Comparison of ENCODE assay signal across 18 cellular contexts in the genomic region with DNA sequence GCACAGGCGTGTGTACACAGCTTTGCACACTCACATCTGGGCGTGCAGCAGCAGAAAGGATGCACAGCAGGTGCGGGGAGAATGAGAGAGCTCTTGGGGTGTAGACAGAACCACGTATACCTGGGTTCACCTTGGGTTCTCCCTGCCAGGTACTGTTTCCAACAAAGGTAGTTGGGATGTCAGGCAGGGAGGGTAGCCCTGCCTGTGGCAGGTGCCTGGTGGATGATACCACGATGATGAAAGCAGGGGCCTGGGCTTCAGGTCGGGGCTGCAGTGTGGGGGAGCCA. TPM values are rescaled to one million over a fixed set of nuclear protein-coding genes. Genes with fewer than 3 reads are reported as not detected.
A peak's percentile ranks its signal among the peaks of the same experiment; 100 is the strongest.
DNase-seq lines count a peak whose midpoint lies in the region; ATAC-seq lines count a peak whose summit lies in the region.
"Had no signal": no experiment of that assay in that cellular context is flagged by ENCODE, and none has a peak within 500 bp of the region (broad histone marks: within the 10 kb centered on the region; RNA-seq: fewer than 3 reads in every experiment).

No MANE protein-coding gene starts in this region.

- H3K27ac ChIP-seq in rectal smooth muscle tissue (ENCODE audit: low read depth, low read length), result peak overlapping the region; percentile 28
- H3K27ac ChIP-seq: GM23248, VCaP had no signal

- no peak for ATAC-seq in stimulated activated naive CD8-positive, alpha-beta T cell treated with anti-CD3 and anti-CD28 coated beads, Interleukin-15, Interleukin-2, amounts not matched to agents 100 U/mL and 50 U/mL, for 24 hours
- no peak for ATAC-seq in GM19328 (IDR thresholded peaks at IDR 0.05; ENCODE audit: unreplicated experiment)

- H3K4me3 ChIP-seq in rectal smooth muscle tissue (ENCODE audit: low read length), result no peak overlapping the region
- H3K4me3 ChIP-seq: GM23248, lung had no signal

- no peak for DNase-seq in stimulated activated naive CD8-positive, alpha-beta T cell treated with anti-CD3 and anti-CD28 coated beads, Interleukin-15, Interleukin-2, amounts not matched to agents 100 U/mL and 50 U/mL, for 24 hours
- DNase-seq in activated naive CD8-positive, alpha-beta T cell treated with anti-CD3 and anti-CD28 coated beads for 36 hours, result no peak
- no peak for DNase-seq in stimulated activated CD4-positive, alpha-beta T cell treated with anti-CD3 and anti-CD28 coated beads, Interleukin-15, amount 100 ng/mL, for 24 hours
- DNase-seq in T-helper 9 cell, result no peak
- DNase-seq: activated naive CD8-positive, alpha-beta T cell treated with anti-CD3 and anti-CD28 coated beads, Interleukin-2, amount 10 ng/mL, durations not matched to agents 7 days and 5 days; GM23248; head of caudate nucleus; NCI-H187 treated with DMSO at 0.1 percent for 48 hours; nephron progenitor cell; substantia nigra had no signal

- H3K27ac Mint-ChIP-seq in stimulated activated naive CD8-positive, alpha-beta T cell treated with anti-CD3 and anti-CD28 coated beads, Interleukin-15, Interleukin-2, amounts not matched to agents 100 ng/mL and 50 ng/mL, for 24 hours, result peak overlapping the region; percentile 63
- peak overlapping the region; percentile 62 for H3K27ac Mint-ChIP-seq in activated naive CD8-positive, alpha-beta T cell treated with anti-CD3 and anti-CD28 coated beads for 36 hours
- H3K27ac Mint-ChIP-seq: activated naive CD8-positive, alpha-beta T cell treated with anti-CD3 and anti-CD28 coated beads, Interleukin-2, amount 10 ng/mL, durations not matched to agents 7 days and 5 days; nephron progenitor cell had no signal

- H3K9me3 Mint-ChIP-seq in stimulated activated naive CD8-positive, alpha-beta T cell treated with anti-CD3 and anti-CD28 coated beads, Interleukin-15, Interleukin-2, amounts not matched to agents 100 ng/mL and 50 ng/mL, for 24 hours, result no peaks in the 10 kb centered on the region
- no peaks in the 10 kb centered on the region for H3K9me3 Mint-ChIP-seq in activated naive CD8-positive, alpha-beta T cell treated with anti-CD3 and anti-CD28 coated beads for 36 hours
- H3K9me3 Mint-ChIP-seq: activated naive CD8-positive, alpha-beta T cell treated with anti-CD3 and anti-CD28 coated beads, Interleukin-2, amount 10 ng/mL, durations not matched to agents 7 days and 5 days; nephron progenitor cell had no signal

- peaks cover 45% of the 10 kb centered on the region for H3K4me1 ChIP-seq in rectal smooth muscle tissue (ENCODE audit: control insufficient read depth, insufficient read depth, low read length)

- H3K9ac ChIP-seq in rectal smooth muscle tissue (ENCODE audit: low read length), result no peak overlapping the region
- H3K9ac ChIP-seq: GM23248 had no signal

- H3K27me3 ChIP-seq in rectal smooth muscle tissue (ENCODE audit: control insufficient read depth, insufficient read depth, low read length), result no peaks in the 10 kb centered on the region

- H3K36me3 Mint-ChIP-seq in stimulated activated naive CD8-positive, alpha-beta T cell treated with anti-CD3 and anti-CD28 coated beads, Interleukin-15, Interleukin-2, amounts not matched to agents 100 ng/mL and 50 ng/mL, for 24 hours (ENCODE audit: low read depth), result no peaks in the 10 kb centered on the region
- no peaks in the 10 kb centered on the region for H3K36me3 Mint-ChIP-seq in activated naive CD8-positive, alpha-beta T cell treated with anti-CD3 and anti-CD28 coated beads for 36 hours
- H3K36me3 Mint-ChIP-seq: activated naive CD8-positive, alpha-beta T cell treated with anti-CD3 and anti-CD28 coated beads, Interleukin-2, amount 10 ng/mL, durations not matched to agents 7 days and 5 days had no signal

- peaks cover 86% of the 10 kb centered on the region for H3K4me1 Mint-ChIP-seq in stimulated activated naive CD8-positive, alpha-beta T cell treated with anti-CD3 and anti-CD28 coated beads, Interleukin-15, Interleukin-2, amounts not matched to agents 100 ng/mL and 50 ng/mL, for 24 hours (ENCODE audit: low read depth)
- peaks cover 64% of the 10 kb centered on the region for H3K4me1 Mint-ChIP-seq in activated naive CD8-positive, alpha-beta T cell treated with anti-CD3 and anti-CD28 coated beads for 36 hours

- no peaks in the 10 kb centered on the region for H3K36me3 ChIP-seq in rectal smooth muscle tissue (ENCODE audit: control insufficient read depth, insufficient read depth, low read length)

- peak overlapping the region; percentile 50 for H3K4me3 Mint-ChIP-seq in stimulated activated naive CD8-positive, alpha-beta T cell treated with anti-CD3 and anti-CD28 coated beads, Interleukin-15, Interleukin-2, amounts not matched to agents 100 ng/mL and 50 ng/mL, for 24 hours
- H3K4me3 Mint-ChIP-seq in activated naive CD8-positive, alpha-beta T cell treated with anti-CD3 and anti-CD28 coated beads for 36 hours, result no peak overlapping the region
- H3K4me3 Mint-ChIP-seq: activated naive CD8-positive, alpha-beta T cell treated with anti-CD3 and anti-CD28 coated beads, Interleukin-2, amount 10 ng/mL, durations not matched to agents 7 days and 5 days; nephron progenitor cell had no signal

- no peaks in the 10 kb centered on the region for H3K27me3 Mint-ChIP-seq in stimulated activated naive CD8-positive, alpha-beta T cell treated with anti-CD3 and anti-CD28 coated beads, Interleukin-15, Interleukin-2, amounts not matched to agents 100 ng/mL and 50 ng/mL, for 24 hours
- peaks cover 3% of the 10 kb centered on the region for H3K27me3 Mint-ChIP-seq in activated naive CD8-positive, alpha-beta T cell treated with anti-CD3 and anti-CD28 coated beads for 36 hours

RNA-seq across cellular contexts. Expression of gene ARID5A, which starts 6.5 kb away (rescaled TPM):
- total RNA-seq in activated naive CD8-positive, alpha-beta T cell treated with anti-CD3 and anti-CD28 coated beads for 36 hours, result 10 to 100 TPM; 59.5 to 61.7 TPM

RNA-seq across cellular contexts. Expression of gene NEURL3, which starts 24.9 kb away (rescaled TPM):
- total RNA-seq in activated naive CD8-positive, alpha-beta T cell treated with anti-CD3 and anti-CD28 coated beads for 36 hours, result under 1 TPM in 1 of 2 experiments, not detected in 1; 0.16 TPM
- total RNA-seq: G401, GM23248, NCI-H460, pulmonary artery endothelial cell had no signal
